ENCODE assay signal across 1 cellular context in genomic region chr17:18038861-18039534, GRCh38.
A peak's percentile ranks its signal among the peaks of the same experiment; 100 is the strongest.
TF ChIP-seq lines count a peak whose summit lies in the region.

ATPAF2 (minus strand) TSS chr17:18039168; CDS start chr17:18039013, 155 bp downstream.
GID4 (plus strand) TSS chr17:18039408; CDS start chr17:18039465, 57 bp downstream.

TF ChIP-seq in HepG2, 621 proteins besides CTCF, POLR2A, EP300 and RAD21 (continued from another document and continues in another):
- TF ChIP-seq SIN3B (IDR thresholded peaks at IDR 0.05; ENCODE audit: low read length) = peak; percentile 85
- TF ChIP-seq, protein P1, sequence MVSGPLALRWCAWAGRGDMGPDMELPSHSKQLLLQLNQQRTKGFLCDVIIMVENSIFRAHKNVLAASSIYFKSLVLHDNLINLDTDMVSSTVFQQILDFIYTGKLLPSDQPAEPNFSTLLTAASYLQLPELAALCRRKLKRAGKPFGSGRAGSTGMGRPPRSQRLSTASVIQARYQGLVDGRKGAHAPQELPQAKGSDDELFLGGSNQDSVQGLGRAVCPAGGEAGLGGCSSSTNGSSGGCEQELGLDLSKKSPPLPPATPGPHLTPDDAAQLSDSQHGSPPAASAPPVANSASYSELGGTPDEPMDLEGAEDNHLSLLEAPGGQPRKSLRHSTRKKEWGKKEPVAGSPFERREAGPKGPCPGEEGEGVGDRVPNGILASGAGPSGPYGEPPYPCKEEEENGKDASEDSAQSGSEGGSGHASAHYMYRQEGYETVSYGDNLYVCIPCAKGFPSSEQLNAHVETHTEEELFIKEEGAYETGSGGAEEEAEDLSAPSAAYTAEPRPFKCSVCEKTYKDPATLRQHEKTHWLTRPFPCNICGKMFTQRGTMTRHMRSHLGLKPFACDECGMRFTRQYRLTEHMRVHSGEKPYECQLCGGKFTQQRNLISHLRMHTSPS (CRISPR knock-in tag; IDR thresholded peaks at IDR 0.05; ENCODE audit: low read depth) = no peak
- TF ChIP-seq TFE3 (CRISPR knock-in tag; IDR thresholded peaks at IDR 0.05) = peak; percentile 63; the same call in 1 of the 2 replicates
- TF ChIP-seq HNF1A (IDR thresholded peaks at IDR 0.05; ENCODE audit: low read depth) = no peak
- peak; percentile 66; the same call in 1 of the 2 replicates for TF ChIP-seq HNF1A (CRISPR knock-in tag; IDR thresholded peaks at IDR 0.05; ENCODE audit: borderline replicate concordance)
- no peak for TF ChIP-seq ZFP36 (IDR thresholded peaks at IDR 0.05; ENCODE audit: borderline replicate concordance, low read depth, low read length, partially characterized antibody)
- peak; percentile 65; the same call in 1 of the 2 replicates for TF ChIP-seq NFKBIZ (CRISPR knock-in tag; IDR thresholded peaks at IDR 0.05)
- TF ChIP-seq BHLHE40 (IDR thresholded peaks at IDR 0.05; ENCODE audit: low read length) = peak; percentile 37; the same call in 1 of the 2 replicates
- no peak for TF ChIP-seq ZNF564 (CRISPR knock-in tag; IDR thresholded peaks at IDR 0.05)
- 0 out of 2 replicates have a peak, but pooled peaks have one; percentile 28 for TF ChIP-seq ZNF513 (CRISPR knock-in tag; conservative IDR thresholded peaks at IDR 0.05)
- no peak for TF ChIP-seq KLF15 (CRISPR knock-in tag; IDR thresholded peaks at IDR 0.05; ENCODE audit: borderline replicate concordance)
- no peak for TF ChIP-seq RFX3 (CRISPR knock-in tag; IDR thresholded peaks at IDR 0.05)
- TF ChIP-seq CAMTA2 (CRISPR knock-in tag; IDR thresholded peaks at IDR 0.05; ENCODE audit: borderline replicate concordance) = peak; percentile 86; the same call in 1 of the 2 replicates
- TF ChIP-seq, protein P2, sequence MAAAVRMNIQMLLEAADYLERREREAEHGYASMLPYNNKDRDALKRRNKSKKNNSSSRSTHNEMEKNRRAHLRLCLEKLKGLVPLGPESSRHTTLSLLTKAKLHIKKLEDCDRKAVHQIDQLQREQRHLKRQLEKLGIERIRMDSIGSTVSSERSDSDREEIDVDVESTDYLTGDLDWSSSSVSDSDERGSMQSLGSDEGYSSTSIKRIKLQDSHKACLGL (CRISPR knock-in tag; IDR thresholded peaks at IDR 0.05) = peak; percentile 66; the same call in 1 of the 2 replicates
- peak; percentile 64; the same call in 1 of the 2 replicates for TF ChIP-seq THRA (CRISPR knock-in tag; IDR thresholded peaks at IDR 0.05; ENCODE audit: borderline replicate concordance)
- peak; percentile 15; the same call in 1 of the 2 replicates for TF ChIP-seq ZIK1 (CRISPR knock-in tag; IDR thresholded peaks at IDR 0.05; ENCODE audit: borderline replicate concordance, low read depth)
- TF ChIP-seq ZNF318 (CRISPR knock-in tag; IDR thresholded peaks at IDR 0.05) = peak; percentile 83; the same call in 1 of the 2 replicates
- TF ChIP-seq ATF1 (CRISPR knock-in tag; IDR thresholded peaks at IDR 0.05) = peak; percentile 92
- TF ChIP-seq, protein P3, sequence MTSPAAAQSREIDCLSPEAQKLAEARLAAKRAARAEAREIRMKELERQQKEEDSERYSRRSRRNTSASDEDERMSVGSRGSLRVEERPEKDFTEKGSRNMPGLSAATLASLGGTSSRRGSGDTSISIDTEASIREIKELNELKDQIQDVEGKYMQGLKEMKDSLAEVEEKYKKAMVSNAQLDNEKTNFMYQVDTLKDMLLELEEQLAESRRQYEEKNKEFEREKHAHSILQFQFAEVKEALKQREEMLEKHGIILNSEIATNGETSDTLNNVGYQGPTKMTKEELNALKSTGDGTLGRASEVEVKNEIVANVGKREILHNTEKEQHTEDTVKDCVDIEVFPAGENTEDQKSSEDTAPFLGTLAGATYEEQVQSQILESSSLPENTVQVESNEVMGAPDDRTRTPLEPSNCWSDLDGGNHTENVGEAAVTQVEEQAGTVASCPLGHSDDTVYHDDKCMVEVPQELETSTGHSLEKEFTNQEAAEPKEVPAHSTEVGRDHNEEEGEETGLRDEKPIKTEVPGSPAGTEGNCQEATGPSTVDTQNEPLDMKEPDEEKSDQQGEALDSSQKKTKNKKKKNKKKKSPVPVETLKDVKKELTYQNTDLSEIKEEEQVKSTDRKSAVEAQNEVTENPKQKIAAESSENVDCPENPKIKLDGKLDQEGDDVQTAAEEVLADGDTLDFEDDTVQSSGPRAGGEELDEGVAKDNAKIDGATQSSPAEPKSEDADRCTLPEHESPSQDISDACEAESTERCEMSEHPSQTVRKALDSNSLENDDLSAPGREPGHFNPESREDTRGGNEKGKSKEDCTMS (CRISPR knock-in tag; conservative IDR thresholded peaks at IDR 0.05) = no peak
- peak; percentile 52; the same call in 1 of the 2 replicates for TF ChIP-seq DRAP1 (CRISPR knock-in tag; IDR thresholded peaks at IDR 0.05)
